In the genomic region with DNA sequence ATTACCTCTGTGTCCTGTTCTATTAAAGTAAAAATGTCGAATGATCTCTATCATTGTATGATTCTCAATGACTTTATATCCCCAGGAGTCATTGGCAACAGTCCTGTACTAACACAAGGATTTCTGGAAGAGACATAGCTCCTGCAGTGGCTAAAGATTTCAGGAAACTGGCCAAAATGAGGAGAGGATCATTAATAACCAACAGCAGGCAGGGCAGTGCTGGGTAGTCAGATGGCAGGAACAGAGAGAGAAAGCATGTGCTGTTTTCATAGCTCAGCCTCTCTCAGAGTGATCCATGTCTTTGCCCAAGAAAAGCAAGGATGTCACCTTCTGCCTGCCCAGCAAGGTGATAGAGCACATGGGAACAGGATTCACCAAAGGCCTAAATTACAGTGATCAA, we compare ENCODE assay signal across 25 cellular contexts.
DNase-seq lines count a peak whose midpoint lies in the region; ATAC-seq, FAIRE-seq and TF ChIP-seq lines count a peak whose summit lies in the region.
"Had no signal": no experiment of that assay in that cellular context is flagged by ENCODE, and none has a peak within 500 bp of the region (broad histone marks: within the 10 kb centered on the region; RNA-seq: fewer than 3 reads in every experiment).

No MANE protein-coding gene starts in this region.

- H4K20me1 ChIP-seq in SK-N-SH (ENCODE audit: insufficient read depth) (no peaks in the 10 kb centered on the region), HepG2 (ENCODE audit: insufficient read depth, low read length) (no peaks in the 10 kb centered on the region)
- H4K20me1 ChIP-seq: BLaER1 treated with 17β-estradiol and CSF1 and Interleukin-3, amounts not matched to agents 10 nM and 100 nM had no signal

- no peak for TF ChIP-seq EP300 in SK-N-SH (IDR thresholded peaks at IDR 0.05; ENCODE audit: borderline replicate concordance in 1 of 2, low read depth in 1 of 2, low read length in 1 of 2)
- no peak for TF ChIP-seq EP300 in HepG2 (IDR thresholded peaks at IDR 0.05; ENCODE audit: low read depth in 2 of 2, low read length in 2 of 2)
- no peak for TF ChIP-seq EP300 in HepG2 (CRISPR knock-in tag; IDR thresholded peaks at IDR 0.05; ENCODE audit: borderline replicate concordance)

- POLR2A ChIA-PET in SK-N-SH (lab: Yijun Ruan, JAX) (interaction anchor here (0.6 kb wide), 1 partner anchor 63 kb away, joined by 3 read pairs; no protein-coding TSS in a partner anchor), HepG2 (lab: Yijun Ruan, JAX) (no interaction called here)

- H3K36me3 ChIP-seq in SK-N-SH (replicated peaks in 1 of 2; ENCODE audit: control insufficient read depth in 1 of 2, insufficient read depth in 2 of 2, low read length in 1 of 2) (no peaks in the 10 kb centered on the region), HepG2 (replicated peaks in 1 of 2; ENCODE audit: control insufficient read depth in 1 of 2, insufficient read depth in 2 of 2, low read length in 2 of 2) (no peaks in the 10 kb centered on the region)
- H3K36me3 ChIP-seq: BE2C; BLaER1 treated with 17β-estradiol and CSF1 and Interleukin-3, amounts not matched to agents 10 nM and 100 nM had no signal

- WGBS in SK-N-SH (ENCODE audit: low lambda C conversion rate), result 15% methylated on average over 1 of the region's 1 CpG
- WGBS in HepG2 (ENCODE audit: low lambda C conversion rate), result 0% methylated on average over 1 of the region's 1 CpG

- DNase-seq in DMS79 treated with DMSO at 0.1 percent for 48 hours (lab: John Stamatoyannopoulos, UW), result peak; percentile 22
- no peak for DNase-seq in DMS79 (lab: John Stamatoyannopoulos, UW)
- DNase-seq in NCI-H446 (lab: John Stamatoyannopoulos, UW), result peak; percentile 88 to 96
- no peak for DNase-seq in SK-N-SH
- DNase-seq in astrocyte of the hippocampus (ENCODE audit: low read depth, low spot score), result peak; percentile 16
- no peak for DNase-seq in HepG2 (ENCODE audit: low spot score)
- no peak for DNase-seq in substantia nigra (lab: John Stamatoyannopoulos, UW)
- no peak for DNase-seq in stimulated activated CD4-positive, alpha-beta T cell treated with anti-CD3 and anti-CD28 coated beads, Interleukin-1b, Interleukin-23, amount 100 ng/mL, for 48 hours
- DNase-seq: 8988T; ACHN; AML-193; BE2C; CD4-positive, alpha-beta T cell; CD8-positive, alpha-beta memory T cell; DMS153; H9; HFFc6 had no signal

- no peaks in the 10 kb centered on the region for H3K9me2 ChIP-seq in SK-N-SH

- H3K27me3 ChIP-seq in SK-N-SH (ENCODE audit: insufficient read depth), result no peaks in the 10 kb centered on the region
- H3K27me3 ChIP-seq in HepG2 (ENCODE audit: control insufficient read depth in 1 of 2, insufficient read depth in 2 of 2, low read length in 2 of 2), result no peaks in the 10 kb centered on the region
- H3K27me3 ChIP-seq: BE2C; BLaER1 treated with 17β-estradiol and CSF1 and Interleukin-3, amounts not matched to agents 10 nM and 100 nM had no signal

- ATAC-seq in HepG2, result no peak
- ATAC-seq: A549, GM23338, HCT116 had no signal

- H3K79me2 ChIP-seq in SK-N-SH (ENCODE audit: insufficient read depth) (no peaks in the 10 kb centered on the region), HepG2 (ENCODE audit: insufficient read depth, low read length) (no peaks in the 10 kb centered on the region)

- H3K9me3 ChIP-seq in SK-N-SH, result no peaks in the 10 kb centered on the region
- H3K9me3 ChIP-seq in HepG2 (ENCODE audit: low read length), result peaks cover 3% of the 10 kb centered on the region; the same call in 1 of the 2 replicates
- H3K9me3 ChIP-seq: BE2C; BLaER1 treated with 17β-estradiol and CSF1 and Interleukin-3, amounts not matched to agents 10 nM and 100 nM had no signal

- TF ChIP-seq CTCF in SK-N-SH (IDR thresholded peaks at IDR 0.05), result no peak
- no peak for TF ChIP-seq CTCF in HepG2 (CRISPR knock-in tag; IDR thresholded peaks at IDR 0.05)

- H3K4me2 ChIP-seq in SK-N-SH, result no peak overlapping the region
- H3K4me2 ChIP-seq in HepG2 (ENCODE audit: low read depth, low read length), result no peak overlapping the region
- H3K4me2 ChIP-seq: A549; BLaER1 treated with 17β-estradiol and CSF1 and Interleukin-3, amounts not matched to agents 10 nM and 100 nM; GM23338 had no signal

- in situ Hi-C loops in HepG2 (cut with HindIII; ENCODE audit: extremely low pct_ligation_motif_present, low pct_unique_long_range_greater_than_20kb), result no loop called here

- H3K9ac ChIP-seq in SK-N-SH (no peak overlapping the region), HepG2 (ENCODE audit: insufficient read depth, low read depth, low read length) (no peak overlapping the region)
- H3K9ac ChIP-seq: BLaER1 treated with 17β-estradiol and CSF1 and Interleukin-3, amounts not matched to agents 10 nM and 100 nM had no signal

- no peak for TF ChIP-seq POLR2A in HepG2 (IDR thresholded peaks at IDR 0.05; ENCODE audit: insufficient read depth in 1 of 2, low read depth in 2 of 2, low read length in 2 of 2)

- H3K4me3 ChIP-seq in SK-N-SH (ENCODE audit: low read depth in 2 of 2, low read length in 1 of 2) (no peak overlapping the region), HepG2 (replicated peaks in 1 of 3; ENCODE audit: insufficient read depth in 1 of 3, low read depth in 2 of 3, low read length in 3 of 3) (no peak overlapping the region)
- H3K4me3 ChIP-seq: A549; BLaER1 treated with 17β-estradiol and CSF1 and Interleukin-3, amounts not matched to agents 10 nM and 100 nM; GM23338 had no signal

- H3K27ac ChIP-seq in SK-N-SH (ENCODE audit: low read depth in 2 of 2, low read length in 1 of 2), result peak overlapping the region in 1 of 2 experiments; percentile 77; a peak in 2 of 4 replicates
- no peak overlapping the region for H3K27ac ChIP-seq in HepG2 (ENCODE audit: extremely low read length, insufficient read depth, low read length)
- no peak overlapping the region for H3K27ac ChIP-seq in substantia nigra (ENCODE audit: low read depth, low read length, poor library complexity, severe bottlenecking)
- H3K27ac ChIP-seq: A549; BLaER1 treated with 17β-estradiol and CSF1 and Interleukin-3, amounts not matched to agents 10 nM and 100 nM had no signal

- FAIRE-seq in HepG2 (lab: Jason Lieb, UNC), result no peak
- FAIRE-seq: A549, D721Med, G401.6, GM12892, GM19239 had no signal

- no TSS peak for BruUV-seq in HepG2 (replicated peaks; lab: Mats Ljungman, UMichigan)

- H2AFZ ChIP-seq in SK-N-SH (ENCODE audit: low read depth) (no peak overlapping the region), HepG2 (ENCODE audit: low read length) (no peak overlapping the region)
- H2AFZ ChIP-seq: GM23338 had no signal

- H3K4me1 ChIP-seq in SK-N-SH (ENCODE audit: control insufficient read depth in 1 of 2, insufficient read depth in 2 of 2, low read depth in 1 of 2, low read length in 1 of 2) (peaks cover 0 to 2% of the 10 kb centered on the region in 2 experiments; a peak in 2 of 4 replicates), HepG2 (ENCODE audit: insufficient read depth, low read length) (no peaks in the 10 kb centered on the region)
- H3K4me1 ChIP-seq: A549 had no signal

- CTCF ChIA-PET in SK-N-SH (lab: Yijun Ruan, JAX), result interaction anchor here (1.3 kb wide), 1 partner anchor 29 kb away, joined by 3 read pairs; no protein-coding TSS in a partner anchor
- CTCF ChIA-PET in HepG2 (lab: Yijun Ruan, JAX; ENCODE audit: low intra/inter-chr PET ratio, low total read pairs), result no interaction called here

- TF ChIP-seq RAD21 in SK-N-SH (IDR thresholded peaks at IDR 0.05; ENCODE audit: low read length), result no peak
- TF ChIP-seq RAD21 in HepG2 (CRISPR knock-in tag; IDR thresholded peaks at IDR 0.05), result no peak

- intact Hi-C loops in HepG2 (cut with micrococcal nuclease; ENCODE audit: unreplicated experiment), result loop anchor here (1.0 kb wide), 1 partner anchor 32 kb away; no protein-coding TSS in a partner anchor

- H3F3A ChIP-seq in SK-N-SH (replicated peaks; ENCODE audit: insufficient read depth), result peaks cover 6% of the 10 kb centered on the region

TF ChIP-seq in SK-N-SH, 30 proteins besides CTCF, POLR2A, EP300 and RAD21 (continues in another document):
- no peak for TF ChIP-seq MEF2A (IDR thresholded peaks at IDR 0.05; ENCODE audit: borderline replicate concordance, low read depth)
- TF ChIP-seq FOSL2 (IDR thresholded peaks at IDR 0.05; ENCODE audit: borderline replicate concordance, low read depth), result no peak
- TF ChIP-seq FOXM1 (IDR thresholded peaks at IDR 0.05; ENCODE audit: low read depth), result no peak
- TF ChIP-seq NFIC (IDR thresholded peaks at IDR 0.05; ENCODE audit: borderline replicate concordance), result 0 out of 2 replicates have a peak, but pooled peaks have one; percentile 9
- TF ChIP-seq, protein P1, sequence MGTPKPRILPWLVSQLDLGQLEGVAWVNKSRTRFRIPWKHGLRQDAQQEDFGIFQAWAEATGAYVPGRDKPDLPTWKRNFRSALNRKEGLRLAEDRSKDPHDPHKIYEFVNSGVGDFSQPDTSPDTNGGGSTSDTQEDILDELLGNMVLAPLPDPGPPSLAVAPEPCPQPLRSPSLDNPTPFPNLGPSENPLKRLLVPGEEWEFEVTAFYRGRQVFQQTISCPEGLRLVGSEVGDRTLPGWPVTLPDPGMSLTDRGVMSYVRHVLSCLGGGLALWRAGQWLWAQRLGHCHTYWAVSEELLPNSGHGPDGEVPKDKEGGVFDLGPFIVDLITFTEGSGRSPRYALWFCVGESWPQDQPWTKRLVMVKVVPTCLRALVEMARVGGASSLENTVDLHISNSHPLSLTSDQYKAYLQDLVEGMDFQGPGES (IDR thresholded peaks at IDR 0.05; ENCODE audit: low read depth, low read length), result no peak

TF ChIP-seq in HepG2, 621 proteins besides CTCF, POLR2A, EP300 and RAD21:
- TF ChIP-seq GABPA (IDR thresholded peaks at IDR 0.05; ENCODE audit: low read depth, low read length), result no peak
- TF ChIP-seq GABPA (CRISPR knock-in tag; IDR thresholded peaks at IDR 0.05; ENCODE audit: low read depth), result no peak
- TF ChIP-seq PHF20 (CRISPR knock-in tag; IDR thresholded peaks at IDR 0.05), result no peak

Comparison
In these comparisons a context has a peak if more than half of its experiments do, and no peak if none do; other contexts are left out.
1. DNase-seq: peak in DMS79 treated with DMSO at 0.1 percent for 48 hours (single experiment), NCI-H446 (2 of 2) and astrocyte of the hippocampus (single experiment); none in DMS79 (single experiment), SK-N-SH (single experiment), HepG2 (single experiment), substantia nigra (0 of 49) and stimulated activated CD4-positive, alpha-beta T cell treated with anti-CD3 and anti-CD28 coated beads, Interleukin-1b, Interleukin-23, amount 100 ng/mL, for 48 hours (single experiment).